Comparison of ENCODE assay signal across 1 cellular context in the genomic region with DNA sequence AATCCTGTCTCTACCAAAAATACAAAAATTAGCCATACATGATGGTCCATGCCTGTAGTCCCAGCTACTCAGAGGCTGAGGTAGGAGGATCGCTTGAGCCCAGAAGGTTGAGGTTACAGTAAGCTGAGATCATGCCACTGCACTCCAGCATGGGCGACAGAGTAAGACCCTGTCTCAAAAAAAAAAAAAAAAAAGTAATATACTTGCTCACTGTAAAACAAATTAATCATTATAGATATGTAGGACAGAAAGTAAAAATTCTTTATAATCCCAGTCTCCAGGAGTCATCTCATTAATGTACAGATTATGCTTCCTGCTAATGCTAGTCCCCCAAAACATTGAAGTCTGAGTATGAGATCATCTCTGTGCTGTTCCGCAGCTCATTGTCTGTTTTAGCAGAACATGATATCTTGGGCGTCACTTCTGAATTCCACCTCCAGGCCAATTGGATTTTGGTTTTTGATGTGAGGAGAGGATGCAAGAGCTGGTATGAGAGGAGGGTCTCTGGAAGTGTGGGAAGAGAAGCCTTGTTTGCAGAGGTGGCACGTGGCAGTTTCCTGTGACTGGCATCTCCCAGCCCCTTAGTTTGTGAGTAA.
TF ChIP-seq lines count a peak whose summit lies in the region.

No MANE protein-coding gene starts in this region.

TF ChIP-seq in HepG2, 621 proteins besides CTCF, POLR2A, EP300 and RAD21:
- TF ChIP-seq, protein P1, sequence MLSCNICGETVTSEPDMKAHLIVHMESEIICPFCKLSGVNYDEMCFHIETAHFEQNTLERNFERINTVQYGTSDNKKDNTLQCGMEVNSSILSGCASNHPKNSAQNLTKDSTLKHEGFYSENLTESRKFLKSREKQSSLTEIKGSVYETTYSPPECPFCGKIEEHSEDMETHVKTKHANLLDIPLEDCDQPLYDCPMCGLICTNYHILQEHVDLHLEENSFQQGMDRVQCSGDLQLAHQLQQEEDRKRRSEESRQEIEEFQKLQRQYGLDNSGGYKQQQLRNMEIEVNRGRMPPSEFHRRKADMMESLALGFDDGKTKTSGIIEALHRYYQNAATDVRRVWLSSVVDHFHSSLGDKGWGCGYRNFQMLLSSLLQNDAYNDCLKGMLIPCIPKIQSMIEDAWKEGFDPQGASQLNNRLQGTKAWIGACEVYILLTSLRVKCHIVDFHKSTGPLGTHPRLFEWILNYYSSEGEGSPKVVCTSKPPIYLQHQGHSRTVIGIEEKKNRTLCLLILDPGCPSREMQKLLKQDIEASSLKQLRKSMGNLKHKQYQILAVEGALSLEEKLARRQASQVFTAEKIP (CRISPR knock-in tag; IDR thresholded peaks at IDR 0.05; ENCODE audit: borderline replicate concordance): no peak
- TF ChIP-seq ZEB1 (IDR thresholded peaks at IDR 0.05; ENCODE audit: insufficient replicate concordance, low read depth) (no peak), SMC3 (IDR thresholded peaks at IDR 0.05; ENCODE audit: low read length) (no peak), SMAD3 (CRISPR knock-in tag; IDR thresholded peaks at IDR 0.05) (no peak), KDM4B (CRISPR knock-in tag; IDR thresholded peaks at IDR 0.05) (no peak), KDM5A (IDR thresholded peaks at IDR 0.05; ENCODE audit: borderline replicate concordance, low read length) (no peak)
